ENCODE assay signal across 19 cellular contexts in genomic region chr22:31540966-31541365, GRCh38. TPM values are rescaled to one million over a fixed set of nuclear protein-coding genes. Genes with fewer than 3 reads are reported as not detected.
DNase-seq lines count a peak whose midpoint lies in the region; ATAC-seq and TF ChIP-seq lines count a peak whose summit lies in the region.
"Had no signal": no experiment of that assay in that cellular context is flagged by ENCODE, and none has a peak within 500 bp of the region (broad histone marks: within the 10 kb centered on the region; RNA-seq: fewer than 3 reads in every experiment).

No MANE protein-coding gene starts in this region.

- no peak overlapping the region for H3K27ac ChIP-seq in CD8-positive, alpha-beta T cell (ENCODE audit: low read depth, low read length)

- H3K9me3 ChIP-seq in CD8-positive, alpha-beta T cell (ENCODE audit: low read length): no peaks in the 10 kb centered on the region
- H3K9me3 ChIP-seq: BE2C had no signal

- H3K9me3 Mint-ChIP-seq in activated T-cell treated with anti-CD3 and anti-CD28 coated beads, Interleukin-2, amount 50 U/mL, for 24 hours: no peaks in the 10 kb centered on the region
- no peaks in the 10 kb centered on the region for H3K9me3 Mint-ChIP-seq in CD8-positive, alpha-beta T cell
- H3K9me3 Mint-ChIP-seq in activated T-helper 17 cell treated with anti-CD3 and anti-CD28 coated beads, Interleukin-2, amount 50 U/mL, for 72 hours: no peaks in the 10 kb centered on the region
- H3K9me3 Mint-ChIP-seq: CD8-positive, alpha-beta memory T cell; GM23338 had no signal

- POLR2A ChIA-PET in CD8-positive, alpha-beta T cell (lab: Charles Lee): no interaction called here

- H3K27ac Mint-ChIP-seq in activated T-cell treated with anti-CD3 and anti-CD28 coated beads, Interleukin-2, amount 50 U/mL, for 24 hours: peak overlapping the region; percentile 85
- H3K27ac Mint-ChIP-seq in CD8-positive, alpha-beta T cell: peak overlapping the region; percentile 6
- peak overlapping the region; percentile 58 for H3K27ac Mint-ChIP-seq in activated T-helper 17 cell treated with anti-CD3 and anti-CD28 coated beads, Interleukin-2, amount 50 U/mL, for 72 hours
- H3K27ac Mint-ChIP-seq: GM23338 had no signal

- intact Hi-C loops in CD8-positive, alpha-beta T cell (cut with DNase I, micrococcal nuclease): no loop called here

- H3K4me3 ChIP-seq in CD8-positive, alpha-beta T cell (ENCODE audit: low read depth, low read length): no peak overlapping the region
- H3K4me3 ChIP-seq: GM23338 had no signal

- DNase-seq in activated T-cell treated with anti-CD3 and anti-CD28 coated beads, Interleukin-2, amount 50 U/mL, for 24 hours: no peak
- no peak for DNase-seq in activated T-cell treated with anti-CD3 and anti-CD28 coated beads, Interleukin-2, amount 50 U/mL, for 1 hour
- no peak for DNase-seq in CD8-positive, alpha-beta T cell
- DNase-seq in occipital lobe (lab: John Stamatoyannopoulos, UW): peak; percentile 2
- no peak for DNase-seq in hippocampal formation (lab: John Stamatoyannopoulos, UW)
- DNase-seq: BE2C; CD8-positive, alpha-beta memory T cell; DND-41; GDM1; IMR-90; Kasumi-1; NCI-H1105 treated with DMSO at 0.1 percent for 48 hours; NCI-H187; NCI-H446; NCI-H748 treated with DMSO at 0.1 percent for 48 hours had no signal

- H3K36me3 ChIP-seq in CD8-positive, alpha-beta T cell (ENCODE audit: insufficient read depth, low read length): no peaks in the 10 kb centered on the region

- peaks cover 69% of the 10 kb centered on the region for H3K36me3 Mint-ChIP-seq in activated T-cell treated with anti-CD3 and anti-CD28 coated beads, Interleukin-2, amount 50 U/mL, for 24 hours (ENCODE audit: low read depth)
- H3K36me3 Mint-ChIP-seq in CD8-positive, alpha-beta T cell: peaks cover 55% of the 10 kb centered on the region
- H3K36me3 Mint-ChIP-seq in activated T-helper 17 cell treated with anti-CD3 and anti-CD28 coated beads, Interleukin-2, amount 50 U/mL, for 72 hours (ENCODE audit: low read depth): peaks cover 83% of the 10 kb centered on the region

- H3K4me1 ChIP-seq in CD8-positive, alpha-beta T cell (ENCODE audit: insufficient read depth, low read length): peaks cover 3% of the 10 kb centered on the region
- H3K4me1 ChIP-seq: BE2C had no signal

- TF ChIP-seq CTCF in CD8-positive, alpha-beta T cell (IDR thresholded peaks at IDR 0.05): no peak

- no peaks in the 10 kb centered on the region for H3K27me3 Mint-ChIP-seq in activated T-cell treated with anti-CD3 and anti-CD28 coated beads, Interleukin-2, amount 50 U/mL, for 24 hours
- no peaks in the 10 kb centered on the region for H3K27me3 Mint-ChIP-seq in CD8-positive, alpha-beta T cell (ENCODE audit: low read depth)
- no peaks in the 10 kb centered on the region for H3K27me3 Mint-ChIP-seq in activated T-helper 17 cell treated with anti-CD3 and anti-CD28 coated beads, Interleukin-2, amount 50 U/mL, for 72 hours
- H3K27me3 Mint-ChIP-seq: CD8-positive, alpha-beta memory T cell had no signal

- CTCF ChIA-PET in CD8-positive, alpha-beta T cell (lab: Charles Lee): no interaction called here

- H3K4me3 Mint-ChIP-seq in activated T-cell treated with anti-CD3 and anti-CD28 coated beads, Interleukin-2, amount 50 U/mL, for 24 hours: no peak overlapping the region
- no peak overlapping the region for H3K4me3 Mint-ChIP-seq in CD8-positive, alpha-beta T cell
- peak overlapping the region; percentile 18 for H3K4me3 Mint-ChIP-seq in activated T-helper 17 cell treated with anti-CD3 and anti-CD28 coated beads, Interleukin-2, amount 50 U/mL, for 72 hours
- H3K4me3 Mint-ChIP-seq: GM23338 had no signal

- peaks cover 58% of the 10 kb centered on the region for H3K4me1 Mint-ChIP-seq in activated T-cell treated with anti-CD3 and anti-CD28 coated beads, Interleukin-2, amount 50 U/mL, for 24 hours (ENCODE audit: low read depth)
- peaks cover 23% of the 10 kb centered on the region for H3K4me1 Mint-ChIP-seq in CD8-positive, alpha-beta T cell (ENCODE audit: low read depth)
- H3K4me1 Mint-ChIP-seq in activated T-helper 17 cell treated with anti-CD3 and anti-CD28 coated beads, Interleukin-2, amount 50 U/mL, for 72 hours: peaks cover 33% of the 10 kb centered on the region
- H3K4me1 Mint-ChIP-seq: GM23338 had no signal

- ATAC-seq in CD8-positive, alpha-beta T cell: no peak
- no peak for ATAC-seq in activated T-helper 17 cell treated with anti-CD3 and anti-CD28 coated beads, Interleukin-2, amount 50 U/mL, for 72 hours (replicated peaks)
- no peak for ATAC-seq in HG03565 (IDR thresholded peaks at IDR 0.05; ENCODE audit: unreplicated experiment)
- ATAC-seq: GM23338, Panc1 had no signal

- no peaks in the 10 kb centered on the region for H3K27me3 ChIP-seq in CD8-positive, alpha-beta T cell (ENCODE audit: insufficient read depth, low read length)
- H3K27me3 ChIP-seq: BE2C had no signal

RNA-seq across cellular contexts. Expression of gene SFI1, which starts 44.6 kb away (rescaled TPM):
- 100 to 1,000 TPM; 217 to 235 TPM for total RNA-seq in CD8-positive, alpha-beta T cell
- 100 to 1,000 TPM; 125 to 349 TPM for total RNA-seq in activated T-helper 17 cell treated with anti-CD3 and anti-CD28 coated beads, Interleukin-2, amount 50 U/mL, for 72 hours
- 15.1 TPM for total RNA-seq in occipital lobe

RNA-seq across cellular contexts. Expression of gene EIF4ENIF1, which starts 51.3 kb away (rescaled TPM):
- 10 to 100 TPM; 12.1 to 14.5 TPM for total RNA-seq in CD8-positive, alpha-beta T cell
- total RNA-seq in activated T-helper 17 cell treated with anti-CD3 and anti-CD28 coated beads, Interleukin-2, amount 50 U/mL, for 72 hours: 10 to 100 TPM; 31.5 to 41.0 TPM
- 19.8 TPM for total RNA-seq in occipital lobe

Comparison
In these comparisons a context has a peak if more than half of its experiments do, and no peak if none do; other contexts are left out.
1. H3K27ac Mint-ChIP-seq: peak in every context shown above with its lines; median percentile 85 in activated T-cell treated with anti-CD3 and anti-CD28 coated beads, Interleukin-2, amount 50 U/mL, for 24 hours; 58 in activated T-helper 17 cell treated with anti-CD3 and anti-CD28 coated beads, Interleukin-2, amount 50 U/mL, for 72 hours; 6 in CD8-positive, alpha-beta T cell.